Comparison of ENCODE assay signal across 18 cellular contexts in the genomic region with DNA sequence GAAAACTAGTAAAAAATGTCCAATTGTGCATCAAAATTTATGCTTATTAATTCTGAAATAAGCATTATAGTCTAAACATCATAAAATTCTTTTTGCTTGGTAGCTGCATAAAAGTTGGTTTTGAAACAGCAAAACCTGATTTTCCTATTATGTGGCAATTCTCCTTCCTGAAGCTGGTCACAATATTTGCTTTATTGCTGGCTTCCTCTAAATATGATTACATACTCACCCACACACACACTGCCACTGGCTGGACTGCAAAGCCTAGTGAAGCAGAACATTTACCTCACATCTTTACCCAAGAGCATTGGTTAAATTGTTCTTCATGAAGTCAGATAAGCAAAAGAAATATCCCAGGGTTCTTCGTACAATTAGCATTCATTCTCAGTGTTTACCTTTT.
A peak's percentile ranks its signal among the peaks of the same experiment; 100 is the strongest.
DNase-seq lines count a peak whose midpoint lies in the region; ATAC-seq, FAIRE-seq and TF ChIP-seq lines count a peak whose summit lies in the region.
"Had no signal": no experiment of that assay in that cellular context is flagged by ENCODE, and none has a peak within 500 bp of the region (broad histone marks: within the 10 kb centered on the region; RNA-seq: fewer than 3 reads in every experiment).

No MANE protein-coding gene starts in this region.

- H3K27ac ChIP-seq in BLaER1 treated with 17β-estradiol and CSF1 and Interleukin-3, amounts not matched to agents 10 nM and 100 nM = peak overlapping the region in 9 of 11 experiments; percentile 5 to 47 (median 27); a peak in 10 of 22 replicates
- no peak overlapping the region for H3K27ac ChIP-seq in caudate nucleus (ENCODE audit: low read depth, low read length)
- H3K27ac ChIP-seq: gastroesophageal sphincter, psoas muscle, SJCRH30 had no signal

- peaks cover 16 to 32% (median 25%) of the 10 kb centered on the region in 10 experiments for H3K4me1 ChIP-seq in BLaER1 treated with 17β-estradiol and CSF1 and Interleukin-3, amounts not matched to agents 10 nM and 100 nM
- H3K4me1 ChIP-seq: gastroesophageal sphincter, psoas muscle, SJCRH30 had no signal

- H4K20me1 ChIP-seq in BLaER1 treated with 17β-estradiol and CSF1 and Interleukin-3, amounts not matched to agents 10 nM and 100 nM = no peaks in the 10 kb centered on the region

- DNase-seq in LNCaP clone FGC (ENCODE audit: low read depth) (peak; percentile 54), SKM-1 treated with dmso at 0.1 percent for 144 hours (lab: John Stamatoyannopoulos, UW; ENCODE audit: unreplicated experiment) (peak; percentile 86), inferior parietal cortex (ENCODE audit: extremely low spot score) (no peak), caudate nucleus (lab: John Stamatoyannopoulos, UW) (no peak)
- DNase-seq: activated CD8-positive, alpha-beta T cell treated with anti-CD3 and anti-CD28 coated beads for 36 hours; activated effector memory CD4-positive, alpha-beta T cell treated with anti-CD3 and anti-CD28 coated beads, Interleukin-2, amount 50 U/mL, for 16 hours; effector CD8-positive, alpha-beta T cell; NCI-H1436; NCI-H524; psoas muscle; SJCRH30; stimulated activated CD4-positive, alpha-beta T cell treated with anti-CD3 and anti-CD28 coated beads, Interleukin-15, amount 100 ng/mL, for 24 hours had no signal

- H3K9ac ChIP-seq in BLaER1 treated with 17β-estradiol and CSF1 and Interleukin-3, amounts not matched to agents 10 nM and 100 nM = no peak overlapping the region

- H3K27me3 ChIP-seq in BLaER1 treated with 17β-estradiol and CSF1 and Interleukin-3, amounts not matched to agents 10 nM and 100 nM = no peaks in the 10 kb centered on the region
- H3K27me3 ChIP-seq: gastroesophageal sphincter, SJCRH30 had no signal

- ATAC-seq in GM21786 (IDR thresholded peaks at IDR 0.05; ENCODE audit: unreplicated experiment) (no peak), GM21381 (IDR thresholded peaks at IDR 0.05; ENCODE audit: unreplicated experiment) (no peak)
- ATAC-seq: activated CD8-positive, alpha-beta T cell treated with anti-CD3 and anti-CD28 coated beads for 36 hours; gastroesophageal sphincter; psoas muscle had no signal

- peak; percentile 92 for FAIRE-seq in islet of Langerhans (lab: Jason Lieb, UNC)
- FAIRE-seq: keratinocyte had no signal

- no peak for TF ChIP-seq CTCF in LNCaP clone FGC (IDR thresholded peaks at IDR 0.05; ENCODE audit: control insufficient read depth, extremely low read depth, insufficient read depth)

- no peak overlapping the region for H3K4me3 ChIP-seq in BLaER1 treated with 17β-estradiol and CSF1 and Interleukin-3, amounts not matched to agents 10 nM and 100 nM
- no peak overlapping the region for H3K4me3 ChIP-seq in LNCaP clone FGC (ENCODE audit: low read depth, low read length)
- H3K4me3 ChIP-seq: gastroesophageal sphincter, psoas muscle, SJCRH30 had no signal

- no peaks in the 10 kb centered on the region for H3K36me3 ChIP-seq in BLaER1 treated with 17β-estradiol and CSF1 and Interleukin-3, amounts not matched to agents 10 nM and 100 nM
- H3K36me3 ChIP-seq: gastroesophageal sphincter, SJCRH30 had no signal

- H3K9me3 ChIP-seq in BLaER1 treated with 17β-estradiol and CSF1 and Interleukin-3, amounts not matched to agents 10 nM and 100 nM (replicated peaks in 1 of 11) = no peaks in the 10 kb centered on the region
- H3K9me3 ChIP-seq: gastroesophageal sphincter, psoas muscle, SJCRH30 had no signal

- H3K4me2 ChIP-seq in BLaER1 treated with 17β-estradiol and CSF1 and Interleukin-3, amounts not matched to agents 10 nM and 100 nM = peak overlapping the region; percentile 7 to 69 (median 58); a peak in 20 of 22 replicates

Comparison
In these comparisons a context has a peak if more than half of its experiments do, and no peak if none do; other contexts are left out.
1. DNase-seq: peak in LNCaP clone FGC (single experiment) and SKM-1 treated with dmso at 0.1 percent for 144 hours (single experiment); none in inferior parietal cortex (single experiment) and caudate nucleus (0 of 61).